ENCODE assay signal across 8 cellular contexts in genomic region chr10:95133016-95133752, GRCh38.
A peak's percentile ranks its signal among the peaks of the same experiment; 100 is the strongest.
DNase-seq lines count a peak whose midpoint lies in the region; ATAC-seq and TF ChIP-seq lines count a peak whose summit lies in the region.

No MANE protein-coding gene starts in this region.

- H3K4me3 Mint-ChIP-seq in CD14-positive monocyte, result no peak overlapping the region
- no peak overlapping the region for H3K4me3 Mint-ChIP-seq in activated CD4-positive, alpha-beta T cell treated with anti-CD3 and anti-CD28 coated beads, Interleukin-2, amount 10 ng/mL, durations not matched to agents 7 days and 5 days

- H3K9me3 ChIP-seq in mucosa of descending colon, result peaks cover 5% of the 10 kb centered on the region

- no peaks in the 10 kb centered on the region for H3K36me3 Mint-ChIP-seq in CD14-positive monocyte
- no peaks in the 10 kb centered on the region for H3K36me3 Mint-ChIP-seq in activated CD4-positive, alpha-beta T cell treated with anti-CD3 and anti-CD28 coated beads, Interleukin-2, amount 10 ng/mL, durations not matched to agents 7 days and 5 days (ENCODE audit: low read depth)

- intact Hi-C loops in CD14-positive monocyte (cut with micrococcal nuclease), result loop anchor here (5.0 kb wide), 1 partner anchor 229 kb away; no protein-coding TSS in a partner anchor
- intact Hi-C loops in mucosa of descending colon (cut with DNase I, micrococcal nuclease), result no loop called here

- no peak overlapping the region for H3K27ac Mint-ChIP-seq in CD14-positive monocyte
- no peak overlapping the region for H3K27ac Mint-ChIP-seq in activated CD4-positive, alpha-beta T cell treated with anti-CD3 and anti-CD28 coated beads, Interleukin-2, amount 10 ng/mL, durations not matched to agents 7 days and 5 days

- DNase-seq in CD14-positive monocyte (ENCODE audit: low spot score), result peak; percentile 55
- peak; percentile 86 for DNase-seq in NCI-H460 (ENCODE audit: extremely low read depth, low read depth)
- peak; percentile 85 for DNase-seq in activated CD4-positive, alpha-beta T cell treated with anti-CD3 and anti-CD28 coated beads, Interleukin-2, amount 10 ng/mL, durations not matched to agents 7 days and 5 days
- peak; percentile 58 for DNase-seq in effector CD8-positive, alpha-beta T cell (lab: John Stamatoyannopoulos, UW)
- peak in 2 of 3 donors; percentile 54 to 96 for DNase-seq in mucosa of descending colon
- DNase-seq in stimulated activated CD8-positive, alpha-beta memory T cell treated with anti-CD3 and anti-CD28 coated beads, Interleukin-7, amount 100 ng/mL, for 4 hours (ENCODE audit: low read depth in 2 of 2), result peak; percentile 25 to 32

- no peaks in the 10 kb centered on the region for H3K4me1 Mint-ChIP-seq in CD14-positive monocyte
- no peaks in the 10 kb centered on the region for H3K4me1 Mint-ChIP-seq in activated CD4-positive, alpha-beta T cell treated with anti-CD3 and anti-CD28 coated beads, Interleukin-2, amount 10 ng/mL, durations not matched to agents 7 days and 5 days

- POLR2A ChIA-PET in activated CD4-positive, alpha-beta T cell treated with anti-CD3 and anti-CD28 coated beads, Interleukin-2, amount 10 ng/mL, durations not matched to agents 7 days and 5 days (lab: Charles Lee), result no interaction called here

- H3K4me3 ChIP-seq in mucosa of descending colon, result no peak overlapping the region

- TF ChIP-seq CTCF in CD14-positive monocyte (IDR thresholded peaks at IDR 0.05) (peak; percentile 82), mucosa of descending colon (IDR thresholded peaks at IDR 0.05) (peak; percentile 30)

- peak; percentile 88 for ATAC-seq in GM19043 (IDR thresholded peaks at IDR 0.05; ENCODE audit: low read depth, unreplicated experiment)
- peak; percentile 87 for ATAC-seq in HG03196 (IDR thresholded peaks at IDR 0.05; ENCODE audit: unreplicated experiment)
- peak; percentile 92 for ATAC-seq in mucosa of descending colon

- no peaks in the 10 kb centered on the region for H3K36me3 ChIP-seq in mucosa of descending colon (ENCODE audit: low read depth)

- H3K27me3 Mint-ChIP-seq in CD14-positive monocyte (ENCODE audit: low read depth in 3 of 3), result peaks cover 0 to 3% (median 2%) of the 10 kb centered on the region in 3 donors
- H3K27me3 Mint-ChIP-seq in activated CD4-positive, alpha-beta T cell treated with anti-CD3 and anti-CD28 coated beads, Interleukin-2, amount 10 ng/mL, durations not matched to agents 7 days and 5 days, result no peaks in the 10 kb centered on the region

- H3K9me3 Mint-ChIP-seq in CD14-positive monocyte, result peaks cover 0 to 15% (median 4%) of the 10 kb centered on the region in 7 donors
- no peaks in the 10 kb centered on the region for H3K9me3 Mint-ChIP-seq in activated CD4-positive, alpha-beta T cell treated with anti-CD3 and anti-CD28 coated beads, Interleukin-2, amount 10 ng/mL, durations not matched to agents 7 days and 5 days

- H3K4me1 ChIP-seq in mucosa of descending colon (ENCODE audit: low read depth), result no peaks in the 10 kb centered on the region

- CTCF ChIA-PET in activated CD4-positive, alpha-beta T cell treated with anti-CD3 and anti-CD28 coated beads, Interleukin-2, amount 10 ng/mL, durations not matched to agents 7 days and 5 days (lab: Charles Lee), result interaction anchor here (1.3 to 1.6 kb wide), 3 partner anchors 50 to 231 kb away, joined by 3 to 7 read pairs (median 6); no protein-coding TSS in a partner anchor

Comparison
In these comparisons a context has a peak if more than half of its experiments do, and no peak if none do; other contexts are left out.
1. DNase-seq: peak in every context shown above with its lines; median percentile 86 in NCI-H460; 85 in activated CD4-positive, alpha-beta T cell treated with anti-CD3 and anti-CD28 coated beads, Interleukin-2, amount 10 ng/mL, durations not matched to agents 7 days and 5 days; 75 in mucosa of descending colon; 58 in effector CD8-positive, alpha-beta T cell; 55 in CD14-positive monocyte; 28 in stimulated activated CD8-positive, alpha-beta memory T cell treated with anti-CD3 and anti-CD28 coated beads, Interleukin-7, amount 100 ng/mL, for 4 hours.
2. intact Hi-C loops: an anchor here in CD14-positive monocyte (5.0 kb wide); none called in mucosa of descending colon.